In genomic region chr1:91160363-91161075, GRCh38 we compare ENCODE assay signal across 23 cellular contexts.
"Had no signal": no experiment of that assay in that cellular context is flagged by ENCODE, and none has a peak within 500 bp of the region (broad histone marks: within the 10 kb centered on the region; RNA-seq: fewer than 3 reads in every experiment).

No MANE protein-coding gene starts in this region.

- H3K4me1 ChIP-seq: adrenal gland, SJSA1 had no signal

- H3K27me3 ChIP-seq: adrenal gland, SJSA1 had no signal

- H3K4me3 Mint-ChIP-seq: activated B cell treated with CpG ODN at 0.5 μM for 24 hours; activated CD4-positive, alpha-beta T cell treated with anti-CD3 and anti-CD28 coated beads, Interleukin-2, amount 10 ng/mL, durations not matched to agents 24 days and 14 days; activated naive CD8-positive, alpha-beta T cell treated with anti-CD3 and anti-CD28 coated beads, Interleukin-2, amount 10 ng/mL, durations not matched to agents 7 days and 5 days; activated T-cell treated with anti-CD3 and anti-CD28 coated beads, Interleukin-2, amount 50 U/mL, for 72 hours; T-helper 1 cell treated with Interleukin-12 subunit alpha and Interleukin-12 subunit beta and Interleukin-4 antibody, amounts not matched to agents 30 μg/mL and 1 μg/mL, for 36 hours had no signal

- H3K4me3 ChIP-seq: adrenal gland, SJSA1 had no signal

- H3K27ac ChIP-seq: adrenal gland, SJSA1 had no signal

- H3K27ac Mint-ChIP-seq: activated B cell treated with CpG ODN at 0.5 μM for 24 hours; activated CD4-positive, alpha-beta T cell treated with anti-CD3 and anti-CD28 coated beads, Interleukin-2, amount 10 ng/mL, durations not matched to agents 24 days and 14 days; activated naive CD8-positive, alpha-beta T cell treated with anti-CD3 and anti-CD28 coated beads, Interleukin-2, amount 10 ng/mL, durations not matched to agents 7 days and 5 days; activated T-cell treated with anti-CD3 and anti-CD28 coated beads, Interleukin-2, amount 50 U/mL, for 72 hours; activated T-helper 2 cell treated with anti-CD3 and anti-CD28 coated beads, Interferon-gamma antibody, Interleukin-2, Interleukin-4, amounts not matched to agents 10 μg/mL and 5 μg/mL and 100 μg/mL, durations not matched to agents 14 hours and 24 hours and 36 hours; T-helper 1 cell treated with Interleukin-12 subunit alpha and Interleukin-12 subunit beta and Interleukin-4 antibody, amounts not matched to agents 30 μg/mL and 1 μg/mL, for 36 hours had no signal

- H3K36me3 ChIP-seq: adrenal gland, SJSA1 had no signal

- H3K9me3 ChIP-seq: adrenal gland, SJSA1 had no signal

- ATAC-seq: activated T-cell treated with anti-CD3 and anti-CD28 coated beads, Interleukin-2, amount 50 U/mL, for 72 hours had no signal

- H3K36me3 Mint-ChIP-seq: activated naive CD8-positive, alpha-beta T cell treated with anti-CD3 and anti-CD28 coated beads, Interleukin-2, amount 10 ng/mL, durations not matched to agents 7 days and 5 days had no signal

- DNase-seq: activated B cell treated with CpG ODN at 0.5 μM for 24 hours; activated CD4-positive, alpha-beta T cell treated with anti-CD3 and anti-CD28 coated beads for 1 hour; activated CD4-positive, alpha-beta T cell treated with anti-CD3 and anti-CD28 coated beads, Interleukin-2, amount 10 ng/mL, durations not matched to agents 24 days and 14 days; activated CD4-positive, alpha-beta T cell treated with anti-CD3 and anti-CD28 coated beads, Interleukin-2, amount 50 U/mL, for 48 hours; activated gamma-delta T cell treated with Interleukin-2 at 50 U/mL for 16 hours; activated naive CD4-positive, alpha-beta T cell treated with anti-CD3 and anti-CD28 coated beads, Interleukin-2, amount 50 U/mL, for 16 hours; activated naive CD8-positive, alpha-beta T cell treated with anti-CD3 and anti-CD28 coated beads, Interleukin-2, amount 10 ng/mL, durations not matched to agents 7 days and 5 days; activated T-cell treated with anti-CD3 and anti-CD28 coated beads for 4 hours; activated T-cell treated with anti-CD3 and anti-CD28 coated beads, Interleukin-2, amount 50 U/mL, for 72 hours; adrenal gland; anterior cingulate cortex; cerebellar nuclear complex; NCI-H1092; NCI-H1417; NCI-H1694; NCI-H2029; NCI-H345; NCI-H524; SHP77; T-helper 9 cell had no signal

- H3K9me3 Mint-ChIP-seq: activated B cell treated with CpG ODN at 0.5 μM for 24 hours; activated CD4-positive, alpha-beta T cell treated with anti-CD3 and anti-CD28 coated beads, Interleukin-2, amount 10 ng/mL, durations not matched to agents 24 days and 14 days; activated naive CD8-positive, alpha-beta T cell treated with anti-CD3 and anti-CD28 coated beads, Interleukin-2, amount 10 ng/mL, durations not matched to agents 7 days and 5 days; activated T-cell treated with anti-CD3 and anti-CD28 coated beads, Interleukin-2, amount 50 U/mL, for 72 hours; activated T-helper 2 cell treated with anti-CD3 and anti-CD28 coated beads, Interferon-gamma antibody, Interleukin-2, Interleukin-4, amounts not matched to agents 10 μg/mL and 5 μg/mL and 100 μg/mL, durations not matched to agents 14 hours and 24 hours and 36 hours; T-helper 1 cell treated with Interleukin-12 subunit alpha and Interleukin-12 subunit beta and Interleukin-4 antibody, amounts not matched to agents 30 μg/mL and 1 μg/mL, for 36 hours had no signal

- H3K4me1 Mint-ChIP-seq: activated B cell treated with CpG ODN at 0.5 μM for 24 hours; activated CD4-positive, alpha-beta T cell treated with anti-CD3 and anti-CD28 coated beads, Interleukin-2, amount 10 ng/mL, durations not matched to agents 24 days and 14 days; activated naive CD8-positive, alpha-beta T cell treated with anti-CD3 and anti-CD28 coated beads, Interleukin-2, amount 10 ng/mL, durations not matched to agents 7 days and 5 days had no signal
